ENCODE assay signal across 12 cellular contexts in genomic region chr19:51065221-51065960, GRCh38. TPM values are rescaled to one million over a fixed set of nuclear protein-coding genes. Genes with fewer than 3 reads are reported as not detected.
DNase-seq lines count a peak whose midpoint lies in the region; ATAC-seq and TF ChIP-seq lines count a peak whose summit lies in the region.
"Had no signal": no experiment of that assay in that cellular context is flagged by ENCODE, and none has a peak within 500 bp of the region (broad histone marks: within the 10 kb centered on the region; RNA-seq: fewer than 3 reads in every experiment).

No MANE protein-coding gene starts in this region.

- peaks cover 36 to 55% of the 10 kb centered on the region in 2 donors for H3K27me3 Mint-ChIP-seq in CD8-positive, alpha-beta memory T cell
- peaks cover 27% of the 10 kb centered on the region for H3K27me3 Mint-ChIP-seq in progenitor cell of endocrine pancreas

- H3K4me3 ChIP-seq in CD8-positive, alpha-beta memory T cell (ENCODE audit: low read length): no peak overlapping the region
- peak overlapping the region; percentile 52; the same call in 1 of the 2 replicates for H3K4me3 ChIP-seq in iPS DF 6.9 (ENCODE audit: low read length)
- no peak overlapping the region for H3K4me3 ChIP-seq in BE2C (ENCODE audit: low read depth, low read length)
- H3K4me3 ChIP-seq in uterus: no peak overlapping the region

- ATAC-seq in GM21528 (IDR thresholded peaks at IDR 0.05; ENCODE audit: low FRiP score, unreplicated experiment): no peak

- POLR2A ChIA-PET in CD8-positive, alpha-beta memory T cell (lab: Charles Lee): no interaction called here

- DNase-seq in CD8-positive, alpha-beta memory T cell: no peak
- DNase-seq in iPS DF 6.9 (ENCODE audit: low read depth, low spot score) (no peak), progenitor cell of endocrine pancreas (ENCODE audit: low spot score, unreplicated experiment) (no peak), BE2C (no peak), uterus (no peak)
- no peak for DNase-seq in activated effector memory CD4-positive, alpha-beta T cell treated with anti-CD3 and anti-CD28 coated beads, Interleukin-2, amount 50 U/mL, for 16 hours
- DNase-seq: anterior cingulate cortex, midbrain, NCI-H1930 had no signal

- no peak for TF ChIP-seq CTCF in VCaP (conservative IDR thresholded peaks at IDR 0.05)
- no peak for TF ChIP-seq CTCF in progenitor cell of endocrine pancreas (IDR thresholded peaks at IDR 0.05; ENCODE audit: unreplicated experiment)
- no peak for TF ChIP-seq CTCF in BE2C (IDR thresholded peaks at IDR 0.05; ENCODE audit: low read depth, low read length)
- TF ChIP-seq CTCF in uterus (IDR thresholded peaks at IDR 0.05): no peak

- H3K9me3 ChIP-seq in CD8-positive, alpha-beta memory T cell (ENCODE audit: low read length): no peaks in the 10 kb centered on the region
- H3K9me3 ChIP-seq in iPS DF 6.9 (ENCODE audit: control insufficient read depth, insufficient read depth, low read length): no peaks in the 10 kb centered on the region
- no peaks in the 10 kb centered on the region; the same call in 1 of the 2 replicates for H3K9me3 ChIP-seq in BE2C
- no peaks in the 10 kb centered on the region for H3K9me3 ChIP-seq in uterus

- CTCF ChIA-PET in CD8-positive, alpha-beta memory T cell (lab: Charles Lee): no interaction called here

- peaks cover 0 to 3% (median 0%) of the 10 kb centered on the region in 5 donors for H3K9me3 Mint-ChIP-seq in CD8-positive, alpha-beta memory T cell
- peaks cover 9% of the 10 kb centered on the region for H3K9me3 Mint-ChIP-seq in progenitor cell of endocrine pancreas (ENCODE audit: low read depth)

- H3K27ac ChIP-seq in CD8-positive, alpha-beta memory T cell (ENCODE audit: low read depth, low read length): no peak overlapping the region
- H3K27ac ChIP-seq in VCaP (peak overlapping the region; percentile 56; the same call in 1 of the 2 replicates), iPS DF 6.9 (ENCODE audit: low read length) (no peak overlapping the region), uterus (no peak overlapping the region)

- H3K27me3 ChIP-seq in CD8-positive, alpha-beta memory T cell (ENCODE audit: insufficient read depth, low read length, poor library complexity, severe bottlenecking): peaks cover 14% of the 10 kb centered on the region
- H3K27me3 ChIP-seq in iPS DF 6.9 (ENCODE audit: control insufficient read depth, insufficient read depth, low read length): no peaks in the 10 kb centered on the region
- H3K27me3 ChIP-seq in BE2C: peaks cover 34% of the 10 kb centered on the region
- H3K27me3 ChIP-seq in uterus: no peaks in the 10 kb centered on the region

- peaks cover 0 to 3% (median 0%) of the 10 kb centered on the region in 3 donors for H3K36me3 Mint-ChIP-seq in CD8-positive, alpha-beta memory T cell
- no peaks in the 10 kb centered on the region for H3K36me3 Mint-ChIP-seq in progenitor cell of endocrine pancreas (ENCODE audit: insufficient read depth)

- H3K4me3 Mint-ChIP-seq in CD8-positive, alpha-beta memory T cell: peak overlapping the region in 4 of 7 donors; percentile 37 to 79 (median 71)
- H3K4me3 Mint-ChIP-seq in progenitor cell of endocrine pancreas (ENCODE audit: low read depth): peak overlapping the region; percentile 70

- peaks cover 0 to 3% (median 2%) of the 10 kb centered on the region in 3 donors for H3K4me1 Mint-ChIP-seq in CD8-positive, alpha-beta memory T cell
- peaks cover 5% of the 10 kb centered on the region for H3K4me1 Mint-ChIP-seq in progenitor cell of endocrine pancreas (ENCODE audit: low read depth)

- no peak overlapping the region for H3K27ac Mint-ChIP-seq in CD8-positive, alpha-beta memory T cell
- H3K27ac Mint-ChIP-seq in progenitor cell of endocrine pancreas: no peak overlapping the region

- intact Hi-C loops in uterus (cut with DNase I; ENCODE audit: low total_unique reads): no loop called here

- TF ChIP-seq POLR2A in uterus (IDR thresholded peaks at IDR 0.05): no peak

- WGBS in iPS DF 6.9 (ENCODE audit: insufficient coverage, insufficient read length): no CpG with 5 or more reads among the region's 25 CpGs

- H3K36me3 ChIP-seq in CD8-positive, alpha-beta memory T cell (ENCODE audit: insufficient read depth, low read length): no peaks in the 10 kb centered on the region
- no peaks in the 10 kb centered on the region for H3K36me3 ChIP-seq in iPS DF 6.9 (ENCODE audit: control insufficient read depth, insufficient read depth, low read length)
- no peaks in the 10 kb centered on the region for H3K36me3 ChIP-seq in BE2C
- no peaks in the 10 kb centered on the region for H3K36me3 ChIP-seq in uterus

- no peaks in the 10 kb centered on the region for H3K4me1 ChIP-seq in CD8-positive, alpha-beta memory T cell (ENCODE audit: insufficient read depth, low read length)
- H3K4me1 ChIP-seq in iPS DF 6.9 (ENCODE audit: control insufficient read depth, insufficient read depth, low read length) (no peaks in the 10 kb centered on the region; the same call in 1 of the 2 replicates), BE2C (no peaks in the 10 kb centered on the region), uterus (peaks cover 0 to 5% of the 10 kb centered on the region in 2 donors)

RNA-seq across cellular contexts. Expression of gene KLK13, which starts 0.5 kb away (rescaled TPM):
- total RNA-seq in CD8-positive, alpha-beta memory T cell: not detected
- polyA plus RNA-seq in CD8-positive, alpha-beta memory T cell: not detected
- total RNA-seq in progenitor cell of endocrine pancreas: 1.1 and 1.6 TPM in 2 replicates
- polyA plus RNA-seq in BE2C (2012; ENCODE audit: insufficient read depth, insufficient read length, low read depth): not detected
- not detected for total RNA-seq in uterus
- total RNA-seq: T-helper 2 cell treated with Interferon-gamma antibody and Interleukin-4, amounts not matched to agents 100 ng/mL and 5 ng/mL, for 36 hours had no signal

RNA-seq across cellular contexts. Expression of gene KLK14, which starts 17.3 kb away (rescaled TPM):
- total RNA-seq in CD8-positive, alpha-beta memory T cell: under 1 TPM; 0.26 to 0.31 TPM
- not detected for polyA plus RNA-seq in CD8-positive, alpha-beta memory T cell
- total RNA-seq in progenitor cell of endocrine pancreas: 0.62 and 0.89 TPM in 2 replicates
- not detected for polyA plus RNA-seq in BE2C (2012; ENCODE audit: insufficient read depth, insufficient read length, low read depth)
- under 1 TPM in 1 of 4 donors, not detected in 3; 0.76 TPM for total RNA-seq in uterus

RNA-seq across cellular contexts. Expression of gene KLK12, which starts 30.6 kb away (rescaled TPM):
- not detected for total RNA-seq in CD8-positive, alpha-beta memory T cell
- not detected for polyA plus RNA-seq in CD8-positive, alpha-beta memory T cell
- 0.44 and 1.0 TPM in 2 replicates for total RNA-seq in progenitor cell of endocrine pancreas
- not detected for polyA plus RNA-seq in BE2C (2012; ENCODE audit: insufficient read depth, insufficient read length, low read depth)
- total RNA-seq in uterus: not detected
- total RNA-seq: T-helper 2 cell treated with Interferon-gamma antibody and Interleukin-4, amounts not matched to agents 100 ng/mL and 5 ng/mL, for 36 hours had no signal

RNA-seq across cellular contexts. Expression of gene KLK11, which starts 39.0 kb away (rescaled TPM):
- not detected for total RNA-seq in CD8-positive, alpha-beta memory T cell
- not detected for polyA plus RNA-seq in CD8-positive, alpha-beta memory T cell
- total RNA-seq in progenitor cell of endocrine pancreas: not detected in 2 replicates
- polyA plus RNA-seq in BE2C (2012; ENCODE audit: insufficient read depth, insufficient read length, low read depth): not detected
- 1 to 10 TPM in 2 of 4 donors, not detected in 2; 1.3 to 2.0 TPM for total RNA-seq in uterus
- total RNA-seq: T-helper 2 cell treated with Interferon-gamma antibody and Interleukin-4, amounts not matched to agents 100 ng/mL and 5 ng/mL, for 36 hours had no signal

RNA-seq across cellular contexts. Expression of gene CTU1, which starts 42.8 kb away (rescaled TPM):
- total RNA-seq in CD8-positive, alpha-beta memory T cell: 10 to 100 TPM; 11.0 to 13.4 TPM
- 8.8 TPM for polyA plus RNA-seq in CD8-positive, alpha-beta memory T cell
- total RNA-seq in progenitor cell of endocrine pancreas: 7.4 and 7.8 TPM in 2 replicates
- 25.4 TPM for polyA plus RNA-seq in BE2C (2012; ENCODE audit: insufficient read depth, insufficient read length, low read depth)
- 10 to 100 TPM in 1 of 4 donors, 1 to 10 TPM in 2, not detected in 1; 7.8 to 27.7 (median 8.4) TPM for total RNA-seq in uterus
